ENCODE assay signal across 8 cellular contexts in the genomic region with DNA sequence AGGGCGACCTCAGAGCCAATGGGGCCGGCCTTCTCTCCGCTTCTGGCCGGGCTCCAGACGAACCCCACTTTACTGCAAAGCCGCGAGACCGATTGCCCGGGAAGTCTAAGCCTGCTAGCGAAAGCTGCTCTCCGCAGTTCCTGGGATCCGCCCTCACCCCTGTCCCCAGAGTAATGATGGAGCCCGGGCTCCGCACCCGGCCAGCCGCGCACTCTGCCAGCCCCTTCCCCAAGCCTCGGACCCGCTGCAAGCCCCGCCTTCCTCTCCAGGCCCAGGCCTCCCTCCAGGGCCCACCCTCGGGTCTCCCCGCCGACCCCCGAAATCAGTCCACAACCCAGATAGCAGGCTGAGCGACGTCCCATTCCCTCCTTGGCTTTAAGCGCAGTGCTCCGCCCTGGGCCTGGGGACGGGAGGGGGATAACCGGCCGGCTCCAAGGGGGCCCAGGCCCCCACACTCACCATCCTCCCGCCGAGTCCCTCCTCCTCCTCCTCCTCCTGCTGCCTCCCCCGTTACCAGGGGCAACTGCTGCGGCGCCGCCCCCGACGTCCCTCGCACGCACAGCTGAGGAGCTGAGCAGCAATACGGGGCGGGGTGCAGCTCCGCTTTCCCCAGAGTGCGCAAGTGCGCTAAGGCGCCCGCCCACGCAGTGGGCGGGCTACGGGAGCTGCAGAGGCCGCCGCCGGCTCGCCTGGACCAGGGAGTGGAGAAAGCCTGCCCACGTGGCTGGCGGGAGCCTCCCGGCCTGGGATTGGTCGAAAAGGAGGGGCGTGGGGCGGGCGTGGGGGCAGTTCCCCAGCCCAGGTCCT. TPM values are rescaled to one million over a fixed set of nuclear protein-coding genes. Genes with fewer than 3 reads are reported as not detected.
DNase-seq lines count a peak whose midpoint lies in the region; ATAC-seq and TF ChIP-seq lines count a peak whose summit lies in the region.

A gene with protein sequence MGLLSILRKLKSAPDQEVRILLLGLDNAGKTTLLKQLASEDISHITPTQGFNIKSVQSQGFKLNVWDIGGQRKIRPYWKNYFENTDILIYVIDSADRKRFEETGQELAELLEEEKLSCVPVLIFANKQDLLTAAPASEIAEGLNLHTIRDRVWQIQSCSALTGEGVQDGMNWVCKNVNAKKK (minus strand): TSS at position 584 of the 807 bp plus-strand sequence. CDS start 122 bp downstream, at position 462.

- 0% methylated on average over 62 of the region's 62 CpGs; no CpG with 5 or more reads in 1 of the 2 donors for WGBS in testis, 2 donors

- H3K4me3 Mint-ChIP-seq in activated naive CD4-positive, alpha-beta T cell treated with anti-CD3 and anti-CD28 coated beads, Interleukin-2, amount 50 U/mL, for 24 hours: peak within 1 kb of the TSS; percentile 93

- CTCF ChIA-PET in GM10248 (lab: Yijun Ruan, JAX): interaction anchor here (0.9 to 5.2 kb wide), 18 partner anchors 8 to 357 kb away, joined by 3 to 41 read pairs (median 5); a partner anchor contains a TSS

- POLR2A ChIA-PET in GM10248 (lab: Yijun Ruan, JAX): interaction anchor here (0.5 to 1.4 kb wide), 5 partner anchors 53 to 171 kb away, joined by 3 to 5 read pairs (median 3); no protein-coding TSS in a partner anchor

- TF ChIP-seq POLR2A in testis (IDR thresholded peaks at IDR 0.05): no peak

- no peaks in the 10 kb centered on the region for H3K27me3 ChIP-seq in testis

- H3K27ac ChIP-seq in SK-N-MC: no peak within 1 kb of the TSS
- H3K27ac ChIP-seq in testis: peak within 1 kb of the TSS; percentile 75 to 95

- H3K9ac ChIP-seq in SK-N-MC (ENCODE audit: insufficient read length): peak within 1 kb of the TSS; percentile 73

- no peaks in the 10 kb centered on the region for H3K27me3 Mint-ChIP-seq in activated naive CD4-positive, alpha-beta T cell treated with anti-CD3 and anti-CD28 coated beads, Interleukin-2, amount 50 U/mL, for 24 hours

- peaks cover 47% of the 10 kb centered on the region for H3K4me1 Mint-ChIP-seq in activated naive CD4-positive, alpha-beta T cell treated with anti-CD3 and anti-CD28 coated beads, Interleukin-2, amount 50 U/mL, for 24 hours

- no peaks in the 10 kb centered on the region for H3K36me3 ChIP-seq in SK-N-MC (ENCODE audit: insufficient read depth, low read length)
- no peaks in the 10 kb centered on the region for H3K36me3 ChIP-seq in testis (ENCODE audit: low read depth, missing control alignments)

- peak within 1 kb of the TSS; percentile 82 for H3K4me3 ChIP-seq in SK-N-MC
- H3K4me3 ChIP-seq in testis: peak within 1 kb of the TSS; percentile 67 to 99

- H3K9me3 ChIP-seq in SK-N-MC (ENCODE audit: low read depth, low read length) (no peaks in the 10 kb centered on the region), testis (no peaks in the 10 kb centered on the region)

- intact Hi-C loops in testis (cut with DNase I; ENCODE audit: low total_unique reads): loop anchor here (5.0 kb wide), 1 partner anchor 72 kb away; a partner anchor contains a TSS

- TF ChIP-seq CTCF in GM10248 (IDR thresholded peaks at IDR 0.05; ENCODE audit: control extremely low read depth, extremely low read depth, low read depth, missing control alignments): no peak
- TF ChIP-seq CTCF in omental fat pad (IDR thresholded peaks at IDR 0.05): no peak
- TF ChIP-seq CTCF in testis (IDR thresholded peaks at IDR 0.05): peak in 2 of 3 experiments; percentile 26 to 38

- peak within 1 kb of the TSS; percentile 93 for H3K27ac Mint-ChIP-seq in activated naive CD4-positive, alpha-beta T cell treated with anti-CD3 and anti-CD28 coated beads, Interleukin-2, amount 50 U/mL, for 24 hours

- DNase-seq in GM10248 (ENCODE audit: extremely low spot score) (peak; percentile 98), NCI-H1048 (lab: John Stamatoyannopoulos, UW) (peak; percentile 91), SK-N-MC (ENCODE audit: low read depth, low spot score) (peak; percentile 22), glomerular visceral epithelial cell (ENCODE audit: extremely low spot score) (peak; percentile 99), omental fat pad (ENCODE audit: low spot score) (peak; percentile 76), testis (peak; percentile 97)

- peaks cover 27% of the 10 kb centered on the region for H3K4me1 ChIP-seq in testis

- H3K9me3 Mint-ChIP-seq in activated naive CD4-positive, alpha-beta T cell treated with anti-CD3 and anti-CD28 coated beads, Interleukin-2, amount 50 U/mL, for 24 hours: no peaks in the 10 kb centered on the region

- H3K36me3 Mint-ChIP-seq in activated naive CD4-positive, alpha-beta T cell treated with anti-CD3 and anti-CD28 coated beads, Interleukin-2, amount 50 U/mL, for 24 hours: peaks cover 7% of the 10 kb centered on the region

- peak; percentile 76 for ATAC-seq in HG02571 (IDR thresholded peaks at IDR 0.05; ENCODE audit: unreplicated experiment)
- peak; percentile 98 for ATAC-seq in omental fat pad (ENCODE audit: low FRiP score)

RNA-seq across cellular contexts. Expression of the gene that starts here (rescaled TPM):
- 1 to 10 TPM; 2.8 to 6.1 (median 3.9) TPM for total RNA-seq in omental fat pad
- total RNA-seq in testis: 10 to 100 TPM; 10.8 to 10.9 TPM
- polyA plus RNA-seq in testis (ENCODE audit: insufficient read depth, low read depth, low replicate concordance): 25.2 TPM

Comparison
In these comparisons a context has a peak if more than half of its experiments do, and no peak if none do; other contexts are left out.
1. DNase-seq: peak in every context shown above with its lines; median percentile 99 in glomerular visceral epithelial cell; 98 in GM10248; 97 in testis; 91 in NCI-H1048; 76 in omental fat pad; 22 in SK-N-MC.
2. CTCF ChIP-seq: peak in testis (2 of 3); none in GM10248 (single experiment) and omental fat pad (0 of 3).